In genomic region chr1:4010811-4011605, GRCh38 we compare ENCODE assay signal across 18 cellular contexts.
DNase-seq lines count a peak whose midpoint lies in the region; ATAC-seq and TF ChIP-seq lines count a peak whose summit lies in the region.
"Had no signal": no experiment of that assay in that cellular context is flagged by ENCODE, and none has a peak within 500 bp of the region (broad histone marks: within the 10 kb centered on the region; RNA-seq: fewer than 3 reads in every experiment).

No MANE protein-coding gene starts in this region.

- TF ChIP-seq CTCF in Peyer's patch (IDR thresholded peaks at IDR 0.05): no peak
- no peak for TF ChIP-seq CTCF in stomach (IDR thresholded peaks at IDR 0.05)

- intact Hi-C loops in stomach (cut with DNase I; ENCODE audit: low total_unique reads): no loop called here

- 54 to 67% (median 66%) methylated on average over 21 to 25 of the region's 25 CpGs for WGBS in stomach, 5 donors

- H3K27me3 ChIP-seq in Peyer's patch (no peaks in the 10 kb centered on the region), stomach (peaks cover 0 to 18% (median 0%) of the 10 kb centered on the region in 3 donors)

- no peaks in the 10 kb centered on the region for H3K4me1 ChIP-seq in Peyer's patch
- H3K4me1 ChIP-seq in stomach: no peaks in the 10 kb centered on the region

- no peak overlapping the region for H3K27ac ChIP-seq in Peyer's patch
- H3K27ac ChIP-seq in stomach: no peak overlapping the region
- H3K27ac ChIP-seq: KMS-11, RWPE1 had no signal

- H3K36me3 ChIP-seq in Peyer's patch (no peaks in the 10 kb centered on the region), stomach (no peaks in the 10 kb centered on the region)

- no peak overlapping the region for H3K4me3 ChIP-seq in Peyer's patch
- H3K4me3 ChIP-seq in stomach: no peak overlapping the region

- H3K9me3 ChIP-seq in Peyer's patch (peaks cover 0 to 18% (median 0%) of the 10 kb centered on the region in 4 donors), stomach (peaks cover 0 to 17% (median 10%) of the 10 kb centered on the region in 4 donors)

- DNase-seq in G401 (ENCODE audit: low spot score) (peak; percentile 3), Peyer's patch (peak; percentile 11 to 33 (median 26)), left kidney (ENCODE audit: low read depth, low spot score) (peak; percentile 57), stomach (peak; percentile 11)
- no peak for DNase-seq in stimulated activated naive CD4-positive, alpha-beta T cell (lab: John Stamatoyannopoulos, UW)
- DNase-seq: ACHN, AML-193, DMS79 treated with DMSO at 0.1 percent for 48 hours, NCI-H1417, NCI-H187, NCI-H2227 treated with DMSO at 0.1 percent for 48 hours, NCI-H510A treated with DMSO at 0.1 percent for 48 hours, NCI-H774, PC-3 had no signal

- TF ChIP-seq EP300 in stomach (IDR thresholded peaks at IDR 0.05): no peak

- TF ChIP-seq POLR2A in Peyer's patch (IDR thresholded peaks at IDR 0.05) (no peak), stomach (IDR thresholded peaks at IDR 0.05) (no peak), GM18505 (IDR thresholded peaks at IDR 0.05; ENCODE audit: borderline replicate concordance, extremely low read depth, insufficient read depth, insufficient read length) (no peak)

- ATAC-seq in GM18505 (IDR thresholded peaks at IDR 0.05; ENCODE audit: unreplicated experiment): no peak
- no peak for ATAC-seq in GM21786 (IDR thresholded peaks at IDR 0.05; ENCODE audit: unreplicated experiment)
- ATAC-seq: PC-3 had no signal

- in situ Hi-C loops in G401 (cut with HindIII; ENCODE audit: low sequenced_read_pairs): no loop called here

Comparison
In these comparisons a context has a peak if more than half of its experiments do, and no peak if none do; other contexts are left out.
1. DNase-seq: peak in G401 (single experiment), Peyer's patch (3 of 3), left kidney (single experiment) and stomach (single experiment); none in stimulated activated naive CD4-positive, alpha-beta T cell (0 of 6).